ENCODE assay signal across 8 cellular contexts in the genomic region with DNA sequence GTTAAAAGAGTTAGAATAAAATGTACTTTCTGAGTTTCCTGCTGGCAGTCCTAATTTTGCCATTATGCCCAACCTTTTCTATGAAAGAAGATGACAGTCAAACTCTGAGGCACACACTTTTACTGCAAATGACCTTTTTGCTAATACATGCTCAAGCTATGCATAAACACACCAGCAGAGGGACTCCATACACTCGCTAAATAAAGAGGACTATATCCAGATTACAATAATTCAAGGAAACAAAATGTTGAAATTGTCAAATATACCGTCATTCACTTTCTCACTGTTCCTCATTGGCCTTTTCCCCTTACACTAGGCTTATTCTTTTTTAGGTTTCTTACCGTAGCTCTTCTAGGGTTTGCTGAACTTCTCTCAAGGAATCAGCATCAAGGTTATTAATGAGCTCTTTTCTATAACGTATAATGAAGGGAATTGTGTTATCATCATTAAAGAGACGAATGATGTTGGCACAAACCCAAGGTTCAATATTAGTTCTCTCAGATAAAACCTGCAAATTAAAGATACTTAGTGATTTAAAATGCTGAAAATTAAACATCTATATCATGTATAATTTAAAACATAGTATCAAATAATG. TPM values are rescaled to one million over a fixed set of nuclear protein-coding genes. Genes with fewer than 3 reads are reported as not detected.
DNase-seq lines count a peak whose midpoint lies in the region; ATAC-seq and TF ChIP-seq lines count a peak whose summit lies in the region.

No MANE protein-coding gene starts in this region.

- CTCF ChIA-PET in IMR-90 (lab: Yijun Ruan, JAX): interaction anchor here (0.5 to 1.2 kb wide), 5 partner anchors 9 to 245 kb away, joined by 3 to 6 read pairs (median 3); no protein-coding TSS in a partner anchor

- H2BK20ac ChIP-seq in IMR-90 (ENCODE audit: low read depth, low read length): no peak overlapping the region

- in situ Hi-C loops in IMR-90 (cut with MboI; ENCODE audit: low sequenced_read_pairs): no loop called here

- H3K4me1 ChIP-seq in IMR-90 (ENCODE audit: control insufficient read depth, insufficient read depth, low read length): no peaks in the 10 kb centered on the region
- H3K4me1 ChIP-seq in ovary (ENCODE audit: insufficient read depth): no peaks in the 10 kb centered on the region

- no peaks in the 10 kb centered on the region for H3K27me3 ChIP-seq in IMR-90 (ENCODE audit: control insufficient read depth, insufficient read depth, low read length)
- H3K27me3 ChIP-seq in ovary: no peaks in the 10 kb centered on the region
- H3K27me3 ChIP-seq in MG63: no peaks in the 10 kb centered on the region

- ATAC-seq in IMR-90 (ENCODE audit: low read depth) (peak; percentile 88), SK-N-SH treated with all-trans-retinoic acid at 6 μM for 48 hours (peak; percentile 90), GM18907 (IDR thresholded peaks at IDR 0.05; ENCODE audit: unreplicated experiment) (no peak)

- no peak overlapping the region for H2AFZ ChIP-seq in IMR-90 (replicated peaks; ENCODE audit: low read length, poor library complexity)

- TF ChIP-seq POLR2A in IMR-90 (IDR thresholded peaks at IDR 0.05; ENCODE audit: low read depth, low read length): no peak
- no peak for TF ChIP-seq POLR2A in ovary (IDR thresholded peaks at IDR 0.05)

- H3K36me3 ChIP-seq in IMR-90 (ENCODE audit: control insufficient read depth, insufficient read depth, low read length) (no peaks in the 10 kb centered on the region), ovary (no peaks in the 10 kb centered on the region), MG63 (peaks cover 8% of the 10 kb centered on the region)

- H4K91ac ChIP-seq in IMR-90 (ENCODE audit: insufficient read depth, low read depth, low read length): no peak overlapping the region

- H2BK15ac ChIP-seq in IMR-90 (ENCODE audit: low read depth, low read length): no peak overlapping the region

- H2AK9ac ChIP-seq in IMR-90 (replicated peaks; ENCODE audit: low read depth, low read length, poor library complexity): no peak overlapping the region

- intact Hi-C loops in IMR-90 (cut with micrococcal nuclease): loop anchor here (1.0 kb wide), 1 partner anchor 351 kb away; no protein-coding TSS in a partner anchor
- intact Hi-C loops in ovary (cut with DNase I): no loop called here

- H3K4me3 ChIP-seq in IMR-90 (ENCODE audit: insufficient read depth, low read depth, low read length): no peak overlapping the region
- H3K4me3 ChIP-seq in fibroblast of mammary gland (ENCODE audit: control insufficient read depth, low read depth, low read length): no peak overlapping the region
- H3K4me3 ChIP-seq in ovary: no peak overlapping the region
- H3K4me3 ChIP-seq in MG63: no peak overlapping the region

- no peak overlapping the region for H3K4ac ChIP-seq in IMR-90 (ENCODE audit: low read depth, low read length)

- H3K4me2 ChIP-seq in IMR-90 (ENCODE audit: low read depth, low read length): no peak overlapping the region

- peak; percentile 69 for TF ChIP-seq CTCF in IMR-90 (conservative IDR thresholded peaks at IDR 0.05; ENCODE audit: low read depth, low read length)
- TF ChIP-seq CTCF in fibroblast of mammary gland (conservative IDR thresholded peaks at IDR 0.05; ENCODE audit: control insufficient read depth, insufficient read depth, low read depth, low read length): peak; percentile 93
- peak in 2 of 3 donors; percentile 45 to 59 for TF ChIP-seq CTCF in ovary (IDR thresholded peaks at IDR 0.05)

- H3K18ac ChIP-seq in IMR-90 (ENCODE audit: low read depth, low read length): no peak overlapping the region

- no peak overlapping the region for H3K56ac ChIP-seq in IMR-90 (ENCODE audit: extremely low read depth, insufficient read depth, low read length)

- H3K23ac ChIP-seq in IMR-90 (ENCODE audit: low read depth, low read length): no peak overlapping the region

- no peaks in the 10 kb centered on the region for H4K20me1 ChIP-seq in IMR-90 (ENCODE audit: insufficient read depth, low read length)

- no peak overlapping the region for H2AK5ac ChIP-seq in IMR-90 (ENCODE audit: low read depth, low read length)

- H3K9me3 ChIP-seq in IMR-90 (ENCODE audit: control insufficient read depth, insufficient read depth, low read length): no peaks in the 10 kb centered on the region
- no peaks in the 10 kb centered on the region for H3K9me3 ChIP-seq in ovary
- no peaks in the 10 kb centered on the region for H3K9me3 ChIP-seq in MG63

- BruUV-seq in IMR-90 (replicated peaks; lab: Mats Ljungman, UMichigan): no TSS peak

- H3K27ac ChIP-seq in IMR-90 (ENCODE audit: insufficient read depth, low read length) (no peak overlapping the region), ovary (no peak overlapping the region)

- H3K79me1 ChIP-seq in IMR-90 (ENCODE audit: low read depth in 1 of 2, low read length in 2 of 2): peaks cover 6 to 8% of the 10 kb centered on the region in 2 experiments; a peak in 1 of 4 replicates

- no peak overlapping the region for H2BK5ac ChIP-seq in IMR-90 (ENCODE audit: low read depth, low read length, poor library complexity, severe bottlenecking)

- H3K9me1 ChIP-seq in IMR-90 (ENCODE audit: insufficient read depth, low read length): no peaks in the 10 kb centered on the region

- POLR2A ChIA-PET in IMR-90 (lab: Charles Lee; ENCODE audit: unreplicated experiment): no interaction called here

- 37% methylated on average over 2 of the region's 5 CpGs; no CpG with 5 or more reads in 1 of the 2 experiments for WGBS in IMR-90 (ENCODE audit: extremely low coverage in 2 of 2, insufficient read length in 1 of 2), 2 experiments
- 16 to 26% (median 17%) methylated on average over 5 of the region's 5 CpGs for WGBS in ovary, 3 donors

- DNase-seq in DMS53 treated with DMSO at 0.1 percent for 48 hours (lab: John Stamatoyannopoulos, UW; ENCODE audit: unreplicated experiment): peak; percentile 20
- peak; percentile 63 for DNase-seq in IMR-90
- peak; percentile 71 for DNase-seq in fibroblast of mammary gland (ENCODE audit: low read depth)
- DNase-seq in ovary: no peak
- no peak for DNase-seq in MG63
- no peak for DNase-seq in activated T-cell treated with anti-CD3 and anti-CD28 coated beads, Interleukin-2, amount 50 U/mL, for 48 hours

- no peak overlapping the region for H4K5ac ChIP-seq in IMR-90 (ENCODE audit: low read depth, low read length)

- TF ChIP-seq EP300 in ovary (IDR thresholded peaks at IDR 0.05): no peak

- TF ChIP-seq RAD21 in IMR-90 (IDR thresholded peaks at IDR 0.05; ENCODE audit: low read length): peak; percentile 57

- no peak overlapping the region for H2BK120ac ChIP-seq in IMR-90 (ENCODE audit: low read depth, low read length)

- dilution Hi-C loops in IMR-90 (cut with HindIII; ENCODE audit: low sequenced_read_pairs, unreplicated experiment): no loop called here

- no peak overlapping the region for H3K14ac ChIP-seq in IMR-90 (replicated peaks; ENCODE audit: low read depth, low read length)

- no peak overlapping the region for H3K9ac ChIP-seq in IMR-90 (ENCODE audit: low read depth, low read length)

- no peak overlapping the region for H4K8ac ChIP-seq in IMR-90 (ENCODE audit: low read depth in 2 of 2, low read length in 2 of 2)

TF ChIP-seq in IMR-90, 13 proteins besides CTCF, POLR2A, EP300 and RAD21:
- TF ChIP-seq, protein P1, sequence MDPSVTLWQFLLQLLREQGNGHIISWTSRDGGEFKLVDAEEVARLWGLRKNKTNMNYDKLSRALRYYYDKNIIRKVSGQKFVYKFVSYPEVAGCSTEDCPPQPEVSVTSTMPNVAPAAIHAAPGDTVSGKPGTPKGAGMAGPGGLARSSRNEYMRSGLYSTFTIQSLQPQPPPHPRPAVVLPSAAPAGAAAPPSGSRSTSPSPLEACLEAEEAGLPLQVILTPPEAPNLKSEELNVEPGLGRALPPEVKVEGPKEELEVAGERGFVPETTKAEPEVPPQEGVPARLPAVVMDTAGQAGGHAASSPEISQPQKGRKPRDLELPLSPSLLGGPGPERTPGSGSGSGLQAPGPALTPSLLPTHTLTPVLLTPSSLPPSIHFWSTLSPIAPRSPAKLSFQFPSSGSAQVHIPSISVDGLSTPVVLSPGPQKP (IDR thresholded peaks at IDR 0.05; ENCODE audit: borderline replicate concordance, low read depth, low read length): no peak
- TF ChIP-seq FOS (IDR thresholded peaks at IDR 0.05; ENCODE audit: low read depth, low read length) (no peak), SMC3 (IDR thresholded peaks at IDR 0.05; ENCODE audit: low read depth, low read length) (peak; percentile 60), MXI1 (IDR thresholded peaks at IDR 0.05; ENCODE audit: borderline replicate concordance, low read depth, low read length) (no peak)

TF ChIP-seq in SK-N-SH treated with all-trans-retinoic acid at 6 μM for 48 hours, 23 proteins besides CTCF, POLR2A, EP300 and RAD21:
- no peak for TF ChIP-seq ZNF70 (CRISPR knock-in tag; IDR thresholded peaks at IDR 0.05)

RNA-seq across cellular contexts. Expression of a gene that starts 25.7 kb away (rescaled TPM):
- total RNA-seq in IMR-90 (2012; rRNA removed) (14.7 and 20.6 TPM in 2 replicates), ovary (10 to 100 TPM; 13.1 to 34.8 (median 16.7) TPM)
- polyA plus RNA-seq in IMR-90 (2012; rRNA removed) (2.9 and 3.5 TPM in 2 replicates), ovary (1 to 10 TPM; 4.8 to 7.7 TPM)
- 0.44 and 0.71 TPM in 2 replicates for polyA plus RNA-seq in IMR-90 (2012; cell fraction: cytosol; rRNA removed)
- polyA plus RNA-seq in IMR-90 (2012; cell fraction: nucleus; rRNA removed; ENCODE audit: low replicate concordance): 0.44 and 2.1 TPM in 2 replicates
- total RNA-seq in MG63 (2014; rRNA removed; shearing (Covaris generic); ENCODE audit: low replicate concordance): 5.8 and 30.5 TPM in 2 replicates

Comparison
In these comparisons a context has a peak if more than half of its experiments do, and no peak if none do; other contexts are left out.
1. DNase-seq: peak in DMS53 treated with DMSO at 0.1 percent for 48 hours (single experiment), IMR-90 (single experiment) and fibroblast of mammary gland (single experiment); none in ovary (0 of 5), MG63 (single experiment) and activated T-cell treated with anti-CD3 and anti-CD28 coated beads, Interleukin-2, amount 50 U/mL, for 48 hours (0 of 2).
2. Peak in every context shown above with its lines, with median percentiles within 50 percentile points of each other: CTCF ChIP-seq.